In the genomic region with DNA sequence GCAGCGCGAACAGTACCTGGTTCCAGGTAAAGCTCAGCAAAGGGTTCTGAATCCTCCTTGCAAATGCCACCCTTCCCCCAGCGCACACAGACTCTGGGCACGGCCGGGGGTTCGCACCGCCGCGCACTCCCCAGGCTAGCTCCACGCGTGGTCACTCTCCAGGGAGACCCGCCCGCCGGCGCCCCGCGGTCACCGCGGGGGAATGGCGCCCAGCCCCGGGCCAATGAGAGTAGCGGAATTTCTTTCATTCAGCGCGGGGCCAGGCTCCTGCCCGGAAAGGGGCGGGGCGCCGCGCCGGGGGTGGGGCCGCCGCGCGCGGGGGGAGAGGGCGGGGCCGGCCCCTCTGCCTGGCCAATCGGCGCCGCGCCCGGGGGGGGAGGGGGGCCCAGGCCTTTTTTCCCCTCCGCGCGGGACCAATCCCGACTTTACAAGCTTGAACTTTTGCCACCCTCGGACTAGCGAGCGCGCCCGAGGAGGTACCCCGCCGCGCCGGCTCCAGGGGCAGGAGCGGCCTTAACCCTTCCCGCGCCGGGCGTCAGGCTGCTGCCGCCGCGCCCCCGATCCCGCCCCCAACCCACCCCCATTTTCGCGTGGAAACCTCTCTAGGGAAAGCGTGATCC, we compare ENCODE assay signal across 8 cellular contexts. TPM values are rescaled to one million over a fixed set of nuclear protein-coding genes. Genes with fewer than 3 reads are reported as not detected.
DNase-seq lines count a peak whose midpoint lies in the region; FAIRE-seq and TF ChIP-seq lines count a peak whose summit lies in the region.

No MANE protein-coding gene starts in this region.

- H3K9me3 ChIP-seq in GM23248 (ENCODE audit: low read depth), result no peaks in the 10 kb centered on the region
- no peaks in the 10 kb centered on the region for H3K9me3 ChIP-seq in neutrophil
- no peaks in the 10 kb centered on the region for H3K9me3 ChIP-seq in subcutaneous abdominal adipose tissue (ENCODE audit: control insufficient read depth in 5 of 5, low read length in 5 of 5)

- H3K9ac ChIP-seq in GM23248 (peak overlapping the region; percentile 89), subcutaneous abdominal adipose tissue (ENCODE audit: low read length in 5 of 5) (peak overlapping the region in 3 of 5 donors; percentile 60 to 75 (median 69))

- H4K20me1 ChIP-seq in GM23248 (ENCODE audit: insufficient read depth), result no peaks in the 10 kb centered on the region

- WGBS in GM23248 (ENCODE audit: low coverage in 1 of 2, low lambda C conversion rate in 2 of 2, missing lambda C conversion rate in 2 of 2), 2 experiments, result 1 to 2% methylated on average over 32 to 61 of the region's 68 CpGs

- peak overlapping the region; percentile 79 for H2AFZ ChIP-seq in GM23248

- H3K27me3 ChIP-seq in GM23248 (replicated peaks; ENCODE audit: insufficient read depth), result no peaks in the 10 kb centered on the region
- peaks cover 45% of the 10 kb centered on the region for H3K27me3 ChIP-seq in neutrophil
- H3K27me3 ChIP-seq in subcutaneous abdominal adipose tissue (ENCODE audit: control insufficient read depth in 5 of 5, insufficient read depth in 4 of 5, low read length in 5 of 5), result no peaks in the 10 kb centered on the region

- peak overlapping the region; percentile 80 for H3K4me2 ChIP-seq in GM23248 (ENCODE audit: unreplicated experiment)

- H3K4me1 ChIP-seq in GM23248 (ENCODE audit: insufficient read depth), result peaks cover 22% of the 10 kb centered on the region
- H3K4me1 ChIP-seq in neutrophil (ENCODE audit: control insufficient read depth in 1 of 2, insufficient read depth in 1 of 2, low read depth in 1 of 2, low read length in 1 of 2), result peaks cover 28 to 30% of the 10 kb centered on the region in 2 experiments
- peaks cover 3 to 57% (median 47%) of the 10 kb centered on the region in 5 donors for H3K4me1 ChIP-seq in subcutaneous abdominal adipose tissue (ENCODE audit: control insufficient read depth in 5 of 5, insufficient read depth in 5 of 5, low read length in 5 of 5)

- no peaks in the 10 kb centered on the region for H3F3A ChIP-seq in GM23248 (ENCODE audit: insufficient read depth)

- FAIRE-seq in frontal cortex (lab: Jason Lieb, UNC), result no peak

- no peaks in the 10 kb centered on the region for H3K36me3 ChIP-seq in GM23248 (ENCODE audit: low read depth)
- H3K36me3 ChIP-seq in neutrophil, result no peaks in the 10 kb centered on the region
- no peaks in the 10 kb centered on the region for H3K36me3 ChIP-seq in subcutaneous abdominal adipose tissue (ENCODE audit: control insufficient read depth in 5 of 5, insufficient read depth in 5 of 5, low read length in 5 of 5)

- H3K4me3 ChIP-seq in GM23248 (peak overlapping the region; percentile 81), neutrophil (ENCODE audit: low read depth in 1 of 2, low read length in 1 of 2) (peak overlapping the region; percentile 86 to 91), subcutaneous abdominal adipose tissue (ENCODE audit: low read depth in 1 of 5, low read length in 5 of 5) (peak overlapping the region; percentile 65 to 87 (median 84))

- no peaks in the 10 kb centered on the region for H3K9me2 ChIP-seq in GM23248 (ENCODE audit: insufficient read depth)

- DNase-seq in DMS153 treated with DMSO at 0.1 percent for 48 hours (lab: John Stamatoyannopoulos, UW; ENCODE audit: unreplicated experiment), result peak; percentile 19
- peak; percentile 99 for DNase-seq in GM23248
- DNase-seq in M059J (ENCODE audit: low read depth), result peak; percentile 93
- DNase-seq in SIG-M5 treated with dmso at 0.1 percent for 504 hours (lab: John Stamatoyannopoulos, UW; ENCODE audit: unreplicated experiment), result peak; percentile 88
- peak; percentile 68 for DNase-seq in activated gamma-delta T cell treated with anti-CD3 and anti-CD28 coated beads, Interleukin-2, amount 50 U/mL, for 16 hours (ENCODE audit: low read depth)
- peak; percentile 91 to 92 for DNase-seq in frontal cortex (ENCODE audit: low spot score in 2 of 2)

- peaks cover 37% of the 10 kb centered on the region for H3K79me2 ChIP-seq in GM23248 (ENCODE audit: insufficient read depth)

- TF ChIP-seq CTCF in neutrophil (IDR thresholded peaks at IDR 0.05), result peak; percentile 1

- in situ Hi-C loops in GM23248 (cut with MboI), result no loop called here

- H3K27ac ChIP-seq in GM23248 (peak overlapping the region; percentile 91), neutrophil (peak overlapping the region; percentile 63), subcutaneous abdominal adipose tissue (ENCODE audit: low read depth, low read length) (peak overlapping the region; percentile 81)

RNA-seq across cellular contexts. Expression of a gene that starts 1.1 kb away (rescaled TPM):
- total RNA-seq in GM23248 (2014; rRNA removed; shearing (Covaris generic)), result 24.0 and 32.9 TPM in 2 replicates
- polyA plus RNA-seq in GM23248 (2016; fragmentation: Nextera tagmentation; extraction: Ambion mirVana), result 3.5 and 3.6 TPM in 2 replicates
- total RNA-seq in M059J (2014; rRNA removed; shearing (Covaris generic)), result 8.0 and 12.7 TPM in 2 replicates
- 2.4 TPM for total RNA-seq in frontal cortex

Comparison
In these comparisons a context has a peak if more than half of its experiments do, and no peak if none do; other contexts are left out.
1. Peak in every context shown above with its lines: DNase-seq, H3K4me3 ChIP-seq and H3K27ac ChIP-seq.
2. DNase-seq: peak in every context shown above with its lines; median percentile 99 in GM23248; 93 in M059J; 92 in frontal cortex; 88 in SIG-M5 treated with dmso at 0.1 percent for 504 hours; 68 in activated gamma-delta T cell treated with anti-CD3 and anti-CD28 coated beads, Interleukin-2, amount 50 U/mL, for 16 hours; 19 in DMS153 treated with DMSO at 0.1 percent for 48 hours.